ENCODE assay signal across 25 cellular contexts in the genomic region with DNA sequence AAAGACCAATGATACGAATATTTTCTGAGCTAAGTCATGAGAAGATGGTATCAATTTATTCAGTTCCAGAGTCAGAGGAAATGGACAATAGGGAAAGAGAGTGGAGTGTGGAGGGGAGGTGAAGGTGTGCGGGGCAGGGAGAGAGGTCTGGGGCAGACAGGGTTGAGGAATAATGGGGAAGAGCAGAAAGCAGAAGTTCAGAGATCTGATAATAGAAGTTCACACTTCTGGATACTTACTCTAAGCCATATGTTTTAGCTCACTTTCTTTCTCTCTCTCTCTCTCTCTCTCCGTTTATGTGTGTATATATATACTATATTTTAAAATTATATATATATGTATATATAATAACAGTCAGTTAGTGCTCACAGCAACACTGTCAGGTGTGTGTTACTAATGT. TPM values are rescaled to one million over a fixed set of nuclear protein-coding genes. Genes with fewer than 3 reads are reported as not detected.
DNase-seq lines count a peak whose midpoint lies in the region; ATAC-seq lines count a peak whose summit lies in the region.
"Had no signal": no experiment of that assay in that cellular context is flagged by ENCODE, and none has a peak within 500 bp of the region (broad histone marks: within the 10 kb centered on the region; RNA-seq: fewer than 3 reads in every experiment).

No MANE protein-coding gene starts in this region.

- DNase-seq in KBM-7 (peak; percentile 48), OCI-M1 (lab: John Stamatoyannopoulos, UW) (peak; percentile 61), memory B cell (ENCODE audit: low spot score in 2 of 2) (no peak), NCI-H2107 treated with DMSO at 0.1 percent for 48 hours (lab: John Stamatoyannopoulos, UW; ENCODE audit: unreplicated experiment) (no peak), H4 (ENCODE audit: low spot score) (no peak)
- DNase-seq: ACHN; CD4-positive, CD25-positive, alpha-beta regulatory T cell; DMS153; DND-41; GM23248; H9; IMR-90; NCI-H1048; NCI-H1417; NCI-H1694; NCI-H2029 treated with DMSO at 0.1 percent for 48 hours; NCI-H2227 treated with DMSO at 0.1 percent for 48 hours; NCI-H526 treated with DMSO at 0.1 percent for 48 hours; PC-3; SK-N-SH; T-cell had no signal

- no peaks in the 10 kb centered on the region for H3K9me3 Mint-ChIP-seq in memory B cell

- H3K27ac Mint-ChIP-seq in memory B cell = peak overlapping the region; percentile 41
- H3K27ac Mint-ChIP-seq: H9, T-cell had no signal

- H3K4me3 Mint-ChIP-seq in memory B cell = peak overlapping the region; percentile 71
- H3K4me3 Mint-ChIP-seq: CD4-positive, CD25-positive, alpha-beta regulatory T cell; H9; T-cell had no signal

- no peaks in the 10 kb centered on the region for H3K27me3 Mint-ChIP-seq in memory B cell
- H3K27me3 Mint-ChIP-seq: CD4-positive, CD25-positive, alpha-beta regulatory T cell had no signal

- peaks cover 7% of the 10 kb centered on the region for H3K4me1 Mint-ChIP-seq in memory B cell
- H3K4me1 Mint-ChIP-seq: CD4-positive, CD25-positive, alpha-beta regulatory T cell; H9 had no signal

- in situ Hi-C loops in KBM-7 (cut with MboI; ENCODE audit: low pct_unique_long_range_greater_than_20kb, low sequenced_read_pairs) = no loop called here

- no peaks in the 10 kb centered on the region for H3K36me3 Mint-ChIP-seq in memory B cell
- H3K36me3 Mint-ChIP-seq: CD4-positive, CD25-positive, alpha-beta regulatory T cell; T-cell had no signal

- ATAC-seq in GM21717 (IDR thresholded peaks at IDR 0.05; ENCODE audit: unreplicated experiment) = peak; percentile 56
- peak; percentile 81 for ATAC-seq in memory B cell (ENCODE audit: low read depth)
- no peak for ATAC-seq in GM18867 (IDR thresholded peaks at IDR 0.05; ENCODE audit: unreplicated experiment)
- ATAC-seq: PC-3, T-cell had no signal

RNA-seq across cellular contexts. Expression of a gene that starts 40.4 kb away (rescaled TPM):
- 7.5 and 8.1 TPM in 2 replicates for total RNA-seq in H4 (2014; rRNA removed; shearing (Covaris generic))
- total RNA-seq: CD4-positive, CD25-positive, alpha-beta regulatory T cell; GM23248; H9; IMR-90; NCI-H460; PC-3; T-cell; T-helper 2 cell treated with Interferon-gamma antibody and Interleukin-4, amounts not matched to agents 100 ng/mL and 5 ng/mL, for 36 hours had no signal

RNA-seq across cellular contexts. Expression of a gene that starts 54.0 kb away (rescaled TPM):
- total RNA-seq in H4 (2014; rRNA removed; shearing (Covaris generic)) = 7.0 and 8.9 TPM in 2 replicates

Comparison
In these comparisons a context has a peak if more than half of its experiments do, and no peak if none do; other contexts are left out.
1. DNase-seq: peak in KBM-7 (single experiment) and OCI-M1 (single experiment); none in memory B cell (0 of 2), NCI-H2107 treated with DMSO at 0.1 percent for 48 hours (single experiment) and H4 (single experiment).